Comparison of ENCODE assay signal across 9 cellular contexts in the genomic region with DNA sequence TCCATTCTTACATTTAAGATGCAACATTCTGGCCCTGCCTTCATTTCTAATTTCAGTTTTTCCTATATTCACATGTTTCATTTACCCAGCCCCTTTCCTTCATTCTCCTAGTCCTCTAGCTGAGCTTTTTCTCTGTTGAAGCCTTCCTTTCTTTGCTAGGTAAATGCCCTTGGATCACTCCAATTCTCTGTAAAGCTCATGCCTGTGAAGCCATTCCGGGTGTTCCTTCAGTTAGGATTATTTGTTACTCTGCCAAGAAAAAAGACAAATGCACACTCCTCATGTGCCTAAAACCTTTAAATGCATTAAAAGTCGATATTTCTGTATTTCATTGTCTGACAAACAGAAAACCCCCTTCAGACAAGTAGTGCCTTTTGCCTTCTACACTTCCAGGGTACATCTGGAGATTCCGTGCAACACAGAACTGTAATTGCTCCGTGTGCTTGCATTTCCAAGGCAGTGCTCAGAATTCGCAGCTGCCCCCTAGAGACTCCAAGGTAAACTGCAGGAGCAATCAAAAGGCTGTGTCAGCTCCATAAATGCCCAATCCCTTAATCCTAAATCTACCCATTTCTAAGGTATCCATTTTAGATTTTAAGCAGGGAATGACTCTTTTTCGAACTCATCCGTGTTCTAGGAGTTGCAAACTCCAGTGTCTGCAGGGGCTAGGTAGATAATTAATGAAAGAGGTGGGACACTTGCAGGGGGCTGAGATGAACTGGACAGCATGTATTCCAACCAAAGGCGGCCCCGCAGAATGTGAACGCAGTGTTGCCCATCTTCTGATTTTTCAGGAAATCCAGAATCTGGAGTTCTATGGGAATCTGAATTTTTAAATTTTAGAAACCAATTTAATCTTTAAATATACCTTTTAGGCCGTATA.
A peak's percentile ranks its signal among the peaks of the same experiment; 100 is the strongest.
DNase-seq lines count a peak whose midpoint lies in the region; ATAC-seq and TF ChIP-seq lines count a peak whose summit lies in the region.
"Had no signal": no experiment of that assay in that cellular context is flagged by ENCODE, and none has a peak within 500 bp of the region (broad histone marks: within the 10 kb centered on the region; RNA-seq: fewer than 3 reads in every experiment).

No MANE protein-coding gene starts in this region.

- no peak for TF ChIP-seq EP300 in upper lobe of left lung (IDR thresholded peaks at IDR 0.05)

- no peak overlapping the region for H3K4me3 Mint-ChIP-seq in mesothelial cell of epicardium

- no peak overlapping the region for H3K4me3 ChIP-seq in SJSA1
- H3K4me3 ChIP-seq in epithelial cell of esophagus (ENCODE audit: low read length) = no peak overlapping the region
- H3K4me3 ChIP-seq in upper lobe of left lung = no peak overlapping the region
- H3K4me3 ChIP-seq: SK-N-MC had no signal

- TF ChIP-seq CTCF in epithelial cell of esophagus (IDR thresholded peaks at IDR 0.05; ENCODE audit: insufficient read depth, low read depth, low read length, missing control alignments) (peak; percentile 93), mesothelial cell of epicardium (IDR thresholded peaks at IDR 0.05; ENCODE audit: unreplicated experiment) (peak; percentile 79), upper lobe of left lung (IDR thresholded peaks at IDR 0.05) (peak; percentile 40 to 71 (median 65))

- peaks cover 5% of the 10 kb centered on the region for H3K4me1 Mint-ChIP-seq in mesothelial cell of epicardium

- H3K27ac ChIP-seq in SJSA1 = no peak overlapping the region
- H3K27ac ChIP-seq in upper lobe of left lung = no peak overlapping the region
- H3K27ac ChIP-seq: SK-N-MC had no signal

- DNase-seq in COR-L47 (lab: John Stamatoyannopoulos, UW) (peak; percentile 6), HuH-7.5 (ENCODE audit: low spot score) (peak; percentile 8), SJSA1 (ENCODE audit: low read depth in 1 of 2, low spot score in 2 of 2) (peak; percentile 5 to 42), epithelial cell of esophagus (ENCODE audit: low read depth) (peak; percentile 55), mesothelial cell of epicardium (ENCODE audit: low spot score in 2 of 2, unreplicated experiment in 2 of 2) (peak in 1 of 2 experiments; percentile 58), upper lobe of left lung (peak in 1 of 2 donors; percentile 33), SHP77 treated with DMSO at 0.1 percent for 48 hours (lab: John Stamatoyannopoulos, UW) (no peak)

- ATAC-seq in GM19035 (IDR thresholded peaks at IDR 0.05; ENCODE audit: unreplicated experiment) = peak; percentile 73
- peak; percentile 67 to 78 for ATAC-seq in upper lobe of left lung (ENCODE audit: low FRiP score in 2 of 2)

- WGBS in upper lobe of left lung, 2 donors = 43% methylated on average over 11 of the region's 11 CpGs

- H3K36me3 ChIP-seq in SJSA1 (no peaks in the 10 kb centered on the region), upper lobe of left lung (no peaks in the 10 kb centered on the region)

- no peaks in the 10 kb centered on the region for H3K4me1 ChIP-seq in SJSA1 (replicated peaks)
- no peaks in the 10 kb centered on the region for H3K4me1 ChIP-seq in upper lobe of left lung

- peaks cover 41% of the 10 kb centered on the region for H3K27me3 Mint-ChIP-seq in mesothelial cell of epicardium (ENCODE audit: low read depth)

- no peak overlapping the region for H3K27ac Mint-ChIP-seq in mesothelial cell of epicardium

- H3K27me3 ChIP-seq in SJSA1 (replicated peaks) = peaks cover 5% of the 10 kb centered on the region
- H3K27me3 ChIP-seq in upper lobe of left lung = no peaks in the 10 kb centered on the region

- H3K9me3 Mint-ChIP-seq in mesothelial cell of epicardium = no peaks in the 10 kb centered on the region

- no peaks in the 10 kb centered on the region for H3K36me3 Mint-ChIP-seq in mesothelial cell of epicardium

- H3K9me3 ChIP-seq in SJSA1 (replicated peaks) = no peaks in the 10 kb centered on the region
- H3K9me3 ChIP-seq in upper lobe of left lung = no peaks in the 10 kb centered on the region

- no peak for TF ChIP-seq POLR2A in upper lobe of left lung (IDR thresholded peaks at IDR 0.05)
